In genomic region chr5:1196562-1196961, GRCh38 we compare ENCODE assay signal across 17 cellular contexts. TPM values are rescaled to one million over a fixed set of nuclear protein-coding genes. Genes with fewer than 3 reads are reported as not detected.
A peak's percentile ranks its signal among the peaks of the same experiment; 100 is the strongest.
DNase-seq lines count a peak whose midpoint lies in the region; ATAC-seq and TF ChIP-seq lines count a peak whose summit lies in the region.
"Had no signal": no experiment of that assay in that cellular context is flagged by ENCODE, and none has a peak within 500 bp of the region (broad histone marks: within the 10 kb centered on the region; RNA-seq: fewer than 3 reads in every experiment).

No MANE protein-coding gene starts in this region.

- peaks cover 6% of the 10 kb centered on the region for H3K4me1 ChIP-seq in neural progenitor cell
- H3K4me1 ChIP-seq: A549 had no signal

- peaks cover 15% of the 10 kb centered on the region for H3F3A ChIP-seq in neural progenitor cell (ENCODE audit: low read depth)

- no peak overlapping the region for H3K4me2 ChIP-seq in neural progenitor cell
- H3K4me2 ChIP-seq: A549; BLaER1 treated with 17β-estradiol and CSF1 and Interleukin-3, amounts not matched to agents 10 nM and 100 nM had no signal

- H3K27me3 ChIP-seq in neural progenitor cell: peaks cover 8% of the 10 kb centered on the region

- no peak overlapping the region for H2AFZ ChIP-seq in neural progenitor cell (replicated peaks)

- H3K4me3 Mint-ChIP-seq in activated naive CD8-positive, alpha-beta T cell treated with anti-CD3 and anti-CD28 coated beads, Interleukin-2, amount 10 ng/mL, durations not matched to agents 7 days and 5 days: no peak overlapping the region
- no peak overlapping the region for H3K4me3 Mint-ChIP-seq in activated naive CD8-positive, alpha-beta T cell treated with anti-CD3 and anti-CD28 coated beads for 36 hours
- no peak overlapping the region for H3K4me3 Mint-ChIP-seq in neural progenitor cell
- H3K4me3 Mint-ChIP-seq: B cell; CD4-positive, alpha-beta T cell; CD8-positive, alpha-beta T cell had no signal

- H3K36me3 ChIP-seq in neural progenitor cell: no peaks in the 10 kb centered on the region
- H3K36me3 ChIP-seq: BLaER1 treated with 17β-estradiol and CSF1 and Interleukin-3, amounts not matched to agents 10 nM and 100 nM had no signal

- ATAC-seq in activated naive CD8-positive, alpha-beta T cell treated with anti-CD3 and anti-CD28 coated beads, Interleukin-2, amount 10 ng/mL, durations not matched to agents 7 days and 5 days (ENCODE audit: low read depth): no peak
- ATAC-seq in GM21381 (IDR thresholded peaks at IDR 0.05; ENCODE audit: unreplicated experiment): no peak
- ATAC-seq: A549; CD8-positive, alpha-beta T cell had no signal

- no peaks in the 10 kb centered on the region for H3K9me3 ChIP-seq in neural progenitor cell (ENCODE audit: low read depth)
- H3K9me3 ChIP-seq: A549; BLaER1 treated with 17β-estradiol and CSF1 and Interleukin-3, amounts not matched to agents 10 nM and 100 nM; Caco-2 had no signal

- peak; percentile 9 for DNase-seq in activated naive CD8-positive, alpha-beta T cell treated with anti-CD3 and anti-CD28 coated beads, Interleukin-2, amount 10 ng/mL, durations not matched to agents 7 days and 5 days
- no peak for DNase-seq in activated naive CD8-positive, alpha-beta T cell treated with anti-CD3 and anti-CD28 coated beads for 36 hours
- DNase-seq in neural progenitor cell (ENCODE audit: low spot score) (no peak), NCI-H69 (lab: John Stamatoyannopoulos, UW) (no peak)
- DNase-seq: Caco-2; Calu3; CD4-positive, alpha-beta T cell; CD8-positive, alpha-beta T cell; DMS79 treated with DMSO at 0.1 percent for 48 hours; GF-D8 had no signal

- H3K4me1 Mint-ChIP-seq in activated naive CD8-positive, alpha-beta T cell treated with anti-CD3 and anti-CD28 coated beads, Interleukin-2, amount 10 ng/mL, durations not matched to agents 7 days and 5 days: no peaks in the 10 kb centered on the region
- no peaks in the 10 kb centered on the region for H3K4me1 Mint-ChIP-seq in activated naive CD8-positive, alpha-beta T cell treated with anti-CD3 and anti-CD28 coated beads for 36 hours
- H3K4me1 Mint-ChIP-seq in neural progenitor cell: peaks cover 2% of the 10 kb centered on the region
- H3K4me1 Mint-ChIP-seq: B cell had no signal

- no peaks in the 10 kb centered on the region for H3K79me2 ChIP-seq in neural progenitor cell (ENCODE audit: low read depth)

- H3K27me3 Mint-ChIP-seq in activated naive CD8-positive, alpha-beta T cell treated with anti-CD3 and anti-CD28 coated beads, Interleukin-2, amount 10 ng/mL, durations not matched to agents 7 days and 5 days: peaks cover 2% of the 10 kb centered on the region
- peaks cover 9% of the 10 kb centered on the region for H3K27me3 Mint-ChIP-seq in activated naive CD8-positive, alpha-beta T cell treated with anti-CD3 and anti-CD28 coated beads for 36 hours
- H3K27me3 Mint-ChIP-seq in neural progenitor cell (ENCODE audit: insufficient read depth, low read depth): peaks cover 2% of the 10 kb centered on the region

- no peak for TF ChIP-seq CTCF in neural progenitor cell (IDR thresholded peaks at IDR 0.05)

- no peaks in the 10 kb centered on the region for H3K36me3 Mint-ChIP-seq in activated naive CD8-positive, alpha-beta T cell treated with anti-CD3 and anti-CD28 coated beads, Interleukin-2, amount 10 ng/mL, durations not matched to agents 7 days and 5 days
- no peaks in the 10 kb centered on the region for H3K36me3 Mint-ChIP-seq in activated naive CD8-positive, alpha-beta T cell treated with anti-CD3 and anti-CD28 coated beads for 36 hours
- no peaks in the 10 kb centered on the region for H3K36me3 Mint-ChIP-seq in neural progenitor cell
- H3K36me3 Mint-ChIP-seq: CD8-positive, alpha-beta T cell had no signal

- POLR2A ChIA-PET in activated naive CD8-positive, alpha-beta T cell treated with anti-CD3 and anti-CD28 coated beads, Interleukin-2, amount 10 ng/mL, durations not matched to agents 7 days and 5 days (lab: Charles Lee): no interaction called here

- no peak overlapping the region for H3K27ac ChIP-seq in neural progenitor cell
- H3K27ac ChIP-seq: 22Rv1; A549; BLaER1 treated with 17β-estradiol and CSF1 and Interleukin-3, amounts not matched to agents 10 nM and 100 nM; C4-2B had no signal

- no peak overlapping the region for H3K9ac ChIP-seq in neural progenitor cell
- H3K9ac ChIP-seq: BLaER1 treated with 17β-estradiol and CSF1 and Interleukin-3, amounts not matched to agents 10 nM and 100 nM had no signal

- H3K9me3 Mint-ChIP-seq in activated naive CD8-positive, alpha-beta T cell treated with anti-CD3 and anti-CD28 coated beads, Interleukin-2, amount 10 ng/mL, durations not matched to agents 7 days and 5 days: no peaks in the 10 kb centered on the region
- H3K9me3 Mint-ChIP-seq in activated naive CD8-positive, alpha-beta T cell treated with anti-CD3 and anti-CD28 coated beads for 36 hours: no peaks in the 10 kb centered on the region
- H3K9me3 Mint-ChIP-seq in neural progenitor cell: no peaks in the 10 kb centered on the region
- H3K9me3 Mint-ChIP-seq: CD4-positive, alpha-beta T cell; CD8-positive, alpha-beta T cell had no signal

- H4K20me1 ChIP-seq in neural progenitor cell (ENCODE audit: low read depth): no peaks in the 10 kb centered on the region

- H3K4me3 ChIP-seq in neural progenitor cell: no peak overlapping the region
- H3K4me3 ChIP-seq: A549; BLaER1 treated with 17β-estradiol and CSF1 and Interleukin-3, amounts not matched to agents 10 nM and 100 nM had no signal

- no peak overlapping the region for H3K27ac Mint-ChIP-seq in activated naive CD8-positive, alpha-beta T cell treated with anti-CD3 and anti-CD28 coated beads, Interleukin-2, amount 10 ng/mL, durations not matched to agents 7 days and 5 days
- no peak overlapping the region for H3K27ac Mint-ChIP-seq in activated naive CD8-positive, alpha-beta T cell treated with anti-CD3 and anti-CD28 coated beads for 36 hours
- H3K27ac Mint-ChIP-seq in neural progenitor cell: peak overlapping the region; percentile 73
- H3K27ac Mint-ChIP-seq: B cell; CD4-positive, alpha-beta T cell; CD8-positive, alpha-beta T cell had no signal

RNA-seq across cellular contexts. Expression of gene SLC6A19, which starts 4.8 kb away (rescaled TPM):
- total RNA-seq in activated naive CD8-positive, alpha-beta T cell treated with anti-CD3 and anti-CD28 coated beads, Interleukin-2, amount 10 ng/mL, durations not matched to agents 7 days and 5 days: not detected
- not detected for total RNA-seq in activated naive CD8-positive, alpha-beta T cell treated with anti-CD3 and anti-CD28 coated beads for 36 hours
- not detected in 2 replicates for total RNA-seq in neural progenitor cell (ENCODE audit: low replicate concordance)
- total RNA-seq: A172; B cell; Calu3; CD4-positive, alpha-beta T cell; CD8-positive, alpha-beta T cell had no signal

RNA-seq across cellular contexts. Expression of gene SLC6A18, which starts 28.6 kb away (rescaled TPM):
- total RNA-seq in activated naive CD8-positive, alpha-beta T cell treated with anti-CD3 and anti-CD28 coated beads, Interleukin-2, amount 10 ng/mL, durations not matched to agents 7 days and 5 days: not detected
- not detected for total RNA-seq in activated naive CD8-positive, alpha-beta T cell treated with anti-CD3 and anti-CD28 coated beads for 36 hours
- total RNA-seq in neural progenitor cell (ENCODE audit: low replicate concordance): not detected in 2 replicates
- total RNA-seq: A172; B cell; Caco-2; Calu3; CD4-positive, alpha-beta T cell; CD8-positive, alpha-beta T cell had no signal
